In the genomic region with DNA sequence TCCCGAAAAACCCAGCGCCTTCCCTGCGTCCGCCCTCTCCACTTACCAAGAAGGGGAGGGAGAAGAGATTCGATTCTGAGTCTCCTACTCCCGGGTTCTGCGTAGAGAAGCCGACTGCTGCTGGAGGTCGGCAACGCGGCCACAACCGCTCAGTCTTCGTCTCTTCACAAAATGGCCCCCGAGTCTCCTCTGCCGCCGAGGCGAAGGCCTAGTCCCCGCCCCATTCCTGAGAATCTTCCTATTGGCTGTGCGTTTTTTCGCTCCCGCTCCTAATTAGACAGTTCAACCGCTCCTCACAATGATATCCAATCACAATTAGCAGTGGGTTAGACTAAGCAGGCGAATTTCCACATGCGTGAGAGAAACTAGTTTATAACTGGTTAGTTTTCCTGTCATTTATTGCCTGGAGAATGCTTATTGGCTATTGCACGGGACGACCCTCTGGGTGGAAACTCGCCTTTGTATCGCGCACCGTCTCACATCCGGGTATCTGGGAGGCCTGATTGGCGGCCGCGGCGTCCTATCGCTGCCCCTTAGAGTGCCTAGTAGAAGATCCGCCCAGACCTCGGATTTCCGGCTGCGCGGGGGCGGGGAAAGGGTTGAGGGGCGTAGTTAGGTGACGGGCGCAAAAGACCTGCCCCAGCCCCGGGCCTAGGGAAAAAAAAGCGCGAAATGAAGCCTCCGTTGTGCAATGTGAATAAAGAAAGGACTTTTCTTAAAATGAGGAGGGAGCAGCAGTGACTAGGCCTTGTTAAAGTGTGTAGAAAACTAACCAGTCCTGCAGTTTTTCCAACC, we compare ENCODE assay signal across 8 cellular contexts. TPM values are rescaled to one million over a fixed set of nuclear protein-coding genes. Genes with fewer than 3 reads are reported as not detected.
DNase-seq lines count a peak whose midpoint lies in the region; ATAC-seq, FAIRE-seq and TF ChIP-seq lines count a peak whose summit lies in the region.

A gene (minus strand): TSS at position 191 of the 795 bp plus-strand sequence. CDS start 35,249 bp downstream, outside the sequence.

- H3K4me1 ChIP-seq in kidney (ENCODE audit: control insufficient read depth in 1 of 2, insufficient read depth in 1 of 2, low read depth in 1 of 2, low read length in 2 of 2): peaks cover 7 to 13% of the 10 kb centered on the region in 2 donors

- H3K27ac Mint-ChIP-seq in activated CD4-positive, alpha-beta T cell treated with anti-CD3 and anti-CD28 coated beads for 36 hours: peak within 1 kb of the TSS; percentile 100

- peak within 1 kb of the TSS; percentile 93 for H3K4me3 Mint-ChIP-seq in activated CD4-positive, alpha-beta T cell treated with anti-CD3 and anti-CD28 coated beads for 36 hours

- peak; percentile 99 for FAIRE-seq in kidney (lab: Jason Lieb, UNC)

- H3K9me3 Mint-ChIP-seq in activated CD4-positive, alpha-beta T cell treated with anti-CD3 and anti-CD28 coated beads for 36 hours (ENCODE audit: low read depth): no peaks in the 10 kb centered on the region

- no peak for TF ChIP-seq CTCF in choroid plexus epithelial cell (conservative IDR thresholded peaks at IDR 0.05; ENCODE audit: low read depth, low read length)
- no peak for TF ChIP-seq CTCF in kidney (IDR thresholded peaks at IDR 0.05; ENCODE audit: borderline replicate concordance, extremely low read depth, insufficient read depth)

- H3K36me3 Mint-ChIP-seq in activated CD4-positive, alpha-beta T cell treated with anti-CD3 and anti-CD28 coated beads for 36 hours (ENCODE audit: low read depth): peaks cover 47% of the 10 kb centered on the region

- H3K36me3 ChIP-seq in kidney (ENCODE audit: control insufficient read depth in 1 of 2, insufficient read depth in 2 of 2, low read length in 2 of 2): peaks cover 0 to 6% of the 10 kb centered on the region in 2 donors

- peak within 1 kb of the TSS; percentile 100 for H3K9ac ChIP-seq in kidney (ENCODE audit: low read length in 2 of 2)

- no peaks in the 10 kb centered on the region for H3K27me3 Mint-ChIP-seq in activated CD4-positive, alpha-beta T cell treated with anti-CD3 and anti-CD28 coated beads for 36 hours

- H3K27ac ChIP-seq in kidney (ENCODE audit: low read depth in 2 of 2, low read length in 2 of 2): peak within 1 kb of the TSS; percentile 97 to 98

- H3K4me3 ChIP-seq in choroid plexus epithelial cell (ENCODE audit: low read depth, low read length) (peak within 1 kb of the TSS; percentile 79), kidney (ENCODE audit: low read length in 2 of 2) (peak within 1 kb of the TSS; percentile 99)

- peak; percentile 98 for DNase-seq in Ammon's horn (ENCODE audit: low spot score)
- peak; percentile 87 for DNase-seq in GM19238 (ENCODE audit: insufficient read length, low spot score)
- peak; percentile 100 for DNase-seq in NCI-H524 (lab: John Stamatoyannopoulos, UW)
- peak; percentile 100 for DNase-seq in activated CD4-positive, alpha-beta T cell treated with anti-CD3 and anti-CD28 coated beads for 36 hours
- DNase-seq in choroid plexus epithelial cell (ENCODE audit: low read depth): peak; percentile 100
- peak; percentile 100 for DNase-seq in kidney
- peak; percentile 100 for DNase-seq in stimulated activated CD4-positive, alpha-beta T cell treated with anti-CD3 and anti-CD28 coated beads, Interleukin-15, amount 100 ng/mL, for 24 hours

- no peaks in the 10 kb centered on the region for H3K9me3 ChIP-seq in kidney (ENCODE audit: control insufficient read depth in 1 of 2, low read length in 2 of 2)

- intact Hi-C loops in activated CD4-positive, alpha-beta T cell treated with anti-CD3 and anti-CD28 coated beads for 36 hours (cut with DNase I, micrococcal nuclease): loop anchor here (1.0 to 10.0 kb wide), 15 partner anchors 37 to 1825 kb away; a partner anchor contains a TSS
- intact Hi-C loops in kidney (cut with DNase I): no loop called here

- CTCF ChIA-PET in activated CD4-positive, alpha-beta T cell treated with anti-CD3 and anti-CD28 coated beads for 36 hours (lab: Charles Lee): no interaction called here

- peaks cover 25% of the 10 kb centered on the region for H3K4me1 Mint-ChIP-seq in activated CD4-positive, alpha-beta T cell treated with anti-CD3 and anti-CD28 coated beads for 36 hours

- POLR2A ChIA-PET in activated CD4-positive, alpha-beta T cell treated with anti-CD3 and anti-CD28 coated beads for 36 hours (lab: Charles Lee): interaction anchor here (0.6 to 1.0 kb wide), 2 partner anchors 115 to 1826 kb away, joined by 3 to 4 read pairs; a partner anchor contains a TSS

- peak; percentile 86 for ATAC-seq in HG03442 (IDR thresholded peaks at IDR 0.05; ENCODE audit: unreplicated experiment)
- peak; percentile 89 for ATAC-seq in activated CD4-positive, alpha-beta T cell treated with anti-CD3 and anti-CD28 coated beads for 36 hours

RNA-seq across cellular contexts. Expression of the gene that starts here (rescaled TPM):
- total RNA-seq in activated CD4-positive, alpha-beta T cell treated with anti-CD3 and anti-CD28 coated beads for 36 hours: 1,000 to 10,000 TPM; 1,155 to 1,665 TPM
- 398 TPM for total RNA-seq in kidney
- 462 TPM for polyA plus RNA-seq in kidney (ENCODE audit: insufficient read depth, low read depth, low replicate concordance)

Comparison
In these comparisons a context has a peak if more than half of its experiments do, and no peak if none do; other contexts are left out.
1. Peak in every context shown above with its lines: DNase-seq, ATAC-seq, H3K4me3 ChIP-seq and H3K27ac ChIP-seq.